1 cellular context compared by ENCODE assay signal in the genomic region with DNA sequence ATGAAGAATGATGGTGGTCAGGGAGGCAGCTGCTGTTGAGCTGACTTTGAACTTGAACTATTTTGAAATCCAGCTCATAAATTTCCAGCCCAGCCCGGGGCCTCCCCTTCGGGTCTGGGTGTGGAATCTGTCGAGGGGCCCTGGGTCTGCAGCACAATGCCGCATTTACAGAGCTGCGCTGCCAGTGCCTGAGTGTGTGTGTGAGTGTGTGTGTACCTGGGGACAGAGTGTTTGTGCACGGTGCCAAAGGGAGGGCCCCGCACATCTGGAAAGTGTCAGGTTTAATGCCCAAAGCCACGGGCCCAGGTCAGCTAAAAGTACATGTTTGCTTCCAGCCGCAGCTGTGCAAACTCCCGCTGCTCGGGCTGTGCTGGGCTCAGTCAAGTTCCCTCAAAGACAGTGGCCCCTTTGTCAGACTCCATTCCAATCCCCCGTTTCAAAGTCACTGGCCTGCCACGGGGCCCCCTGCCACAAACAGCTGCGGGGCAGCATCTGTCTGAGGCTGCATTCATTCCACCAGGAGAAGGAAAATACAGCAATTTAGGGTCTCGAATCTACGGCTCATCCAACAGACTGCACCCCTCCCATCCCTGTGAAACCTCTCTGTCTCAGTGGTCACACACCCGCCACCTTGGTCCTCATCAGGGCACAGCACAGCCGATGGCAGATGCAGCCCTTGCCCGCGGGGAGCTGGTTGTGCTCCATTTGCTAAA.
A peak's percentile ranks its signal among the peaks of the same experiment; 100 is the strongest.
TF ChIP-seq lines count a peak whose summit lies in the region.

No MANE protein-coding gene starts in this region.

TF ChIP-seq in HepG2, 621 proteins besides CTCF, POLR2A, EP300 and RAD21 (continued from another document and continues in another):
- TF ChIP-seq, protein P1, sequence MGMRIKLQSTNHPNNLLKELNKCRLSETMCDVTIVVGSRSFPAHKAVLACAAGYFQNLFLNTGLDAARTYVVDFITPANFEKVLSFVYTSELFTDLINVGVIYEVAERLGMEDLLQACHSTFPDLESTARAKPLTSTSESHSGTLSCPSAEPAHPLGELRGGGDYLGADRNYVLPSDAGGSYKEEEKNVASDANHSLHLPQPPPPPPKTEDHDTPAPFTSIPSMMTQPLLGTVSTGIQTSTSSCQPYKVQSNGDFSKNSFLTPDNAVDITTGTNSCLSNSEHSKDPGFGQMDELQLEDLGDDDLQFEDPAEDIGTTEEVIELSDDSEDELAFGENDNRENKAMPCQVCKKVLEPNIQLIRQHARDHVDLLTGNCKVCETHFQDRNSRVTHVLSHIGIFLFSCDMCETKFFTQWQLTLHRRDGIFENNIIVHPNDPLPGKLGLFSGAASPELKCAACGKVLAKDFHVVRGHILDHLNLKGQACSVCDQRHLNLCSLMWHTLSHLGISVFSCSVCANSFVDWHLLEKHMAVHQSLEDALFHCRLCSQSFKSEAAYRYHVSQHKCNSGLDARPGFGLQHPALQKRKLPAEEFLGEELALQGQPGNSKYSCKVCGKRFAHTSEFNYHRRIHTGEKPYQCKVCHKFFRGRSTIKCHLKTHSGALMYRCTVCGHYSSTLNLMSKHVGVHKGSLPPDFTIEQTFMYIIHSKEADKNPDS (CRISPR knock-in tag; IDR thresholded peaks at IDR 0.05), result no peak; the same call in 1 of the 2 replicates
- TF ChIP-seq NFYC (CRISPR knock-in tag; IDR thresholded peaks at IDR 0.05), result no peak
- peak; percentile 65 for TF ChIP-seq ZNF12 (CRISPR knock-in tag; IDR thresholded peaks at IDR 0.05)
- no peak for TF ChIP-seq NAIF1 (CRISPR knock-in tag; IDR thresholded peaks at IDR 0.05; ENCODE audit: borderline replicate concordance)
- TF ChIP-seq ZNF207 (IDR thresholded peaks at IDR 0.05; ENCODE audit: borderline replicate concordance), result no peak
- TF ChIP-seq, protein P2, sequence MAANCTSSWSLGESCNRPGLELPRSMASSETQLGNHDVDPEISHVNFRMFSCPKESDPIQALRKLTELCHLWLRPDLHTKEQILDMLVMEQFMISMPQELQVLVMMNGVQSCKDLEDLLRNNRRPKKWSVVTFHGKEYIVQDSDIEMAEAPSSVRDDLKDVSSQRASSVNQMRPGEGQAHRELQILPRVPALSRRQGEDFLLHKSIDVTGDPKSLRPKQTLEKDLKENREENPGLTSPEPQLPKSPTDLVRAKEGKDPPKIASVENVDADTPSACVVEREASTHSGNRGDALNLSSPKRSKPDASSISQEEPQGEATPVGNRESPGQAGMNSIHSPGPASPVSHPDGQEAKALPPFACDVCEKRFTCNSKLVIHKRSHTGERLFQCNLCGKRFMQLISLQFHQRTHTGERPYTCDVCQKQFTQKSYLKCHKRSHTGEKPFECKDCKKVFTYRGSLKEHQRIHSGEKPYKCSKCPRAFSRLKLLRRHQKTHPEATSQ (CRISPR knock-in tag; IDR thresholded peaks at IDR 0.05; ENCODE audit: borderline replicate concordance), result no peak
- TF ChIP-seq ZNF747 (CRISPR knock-in tag; IDR thresholded peaks at IDR 0.05; ENCODE audit: borderline replicate concordance), result no peak
- TF ChIP-seq, protein P3, sequence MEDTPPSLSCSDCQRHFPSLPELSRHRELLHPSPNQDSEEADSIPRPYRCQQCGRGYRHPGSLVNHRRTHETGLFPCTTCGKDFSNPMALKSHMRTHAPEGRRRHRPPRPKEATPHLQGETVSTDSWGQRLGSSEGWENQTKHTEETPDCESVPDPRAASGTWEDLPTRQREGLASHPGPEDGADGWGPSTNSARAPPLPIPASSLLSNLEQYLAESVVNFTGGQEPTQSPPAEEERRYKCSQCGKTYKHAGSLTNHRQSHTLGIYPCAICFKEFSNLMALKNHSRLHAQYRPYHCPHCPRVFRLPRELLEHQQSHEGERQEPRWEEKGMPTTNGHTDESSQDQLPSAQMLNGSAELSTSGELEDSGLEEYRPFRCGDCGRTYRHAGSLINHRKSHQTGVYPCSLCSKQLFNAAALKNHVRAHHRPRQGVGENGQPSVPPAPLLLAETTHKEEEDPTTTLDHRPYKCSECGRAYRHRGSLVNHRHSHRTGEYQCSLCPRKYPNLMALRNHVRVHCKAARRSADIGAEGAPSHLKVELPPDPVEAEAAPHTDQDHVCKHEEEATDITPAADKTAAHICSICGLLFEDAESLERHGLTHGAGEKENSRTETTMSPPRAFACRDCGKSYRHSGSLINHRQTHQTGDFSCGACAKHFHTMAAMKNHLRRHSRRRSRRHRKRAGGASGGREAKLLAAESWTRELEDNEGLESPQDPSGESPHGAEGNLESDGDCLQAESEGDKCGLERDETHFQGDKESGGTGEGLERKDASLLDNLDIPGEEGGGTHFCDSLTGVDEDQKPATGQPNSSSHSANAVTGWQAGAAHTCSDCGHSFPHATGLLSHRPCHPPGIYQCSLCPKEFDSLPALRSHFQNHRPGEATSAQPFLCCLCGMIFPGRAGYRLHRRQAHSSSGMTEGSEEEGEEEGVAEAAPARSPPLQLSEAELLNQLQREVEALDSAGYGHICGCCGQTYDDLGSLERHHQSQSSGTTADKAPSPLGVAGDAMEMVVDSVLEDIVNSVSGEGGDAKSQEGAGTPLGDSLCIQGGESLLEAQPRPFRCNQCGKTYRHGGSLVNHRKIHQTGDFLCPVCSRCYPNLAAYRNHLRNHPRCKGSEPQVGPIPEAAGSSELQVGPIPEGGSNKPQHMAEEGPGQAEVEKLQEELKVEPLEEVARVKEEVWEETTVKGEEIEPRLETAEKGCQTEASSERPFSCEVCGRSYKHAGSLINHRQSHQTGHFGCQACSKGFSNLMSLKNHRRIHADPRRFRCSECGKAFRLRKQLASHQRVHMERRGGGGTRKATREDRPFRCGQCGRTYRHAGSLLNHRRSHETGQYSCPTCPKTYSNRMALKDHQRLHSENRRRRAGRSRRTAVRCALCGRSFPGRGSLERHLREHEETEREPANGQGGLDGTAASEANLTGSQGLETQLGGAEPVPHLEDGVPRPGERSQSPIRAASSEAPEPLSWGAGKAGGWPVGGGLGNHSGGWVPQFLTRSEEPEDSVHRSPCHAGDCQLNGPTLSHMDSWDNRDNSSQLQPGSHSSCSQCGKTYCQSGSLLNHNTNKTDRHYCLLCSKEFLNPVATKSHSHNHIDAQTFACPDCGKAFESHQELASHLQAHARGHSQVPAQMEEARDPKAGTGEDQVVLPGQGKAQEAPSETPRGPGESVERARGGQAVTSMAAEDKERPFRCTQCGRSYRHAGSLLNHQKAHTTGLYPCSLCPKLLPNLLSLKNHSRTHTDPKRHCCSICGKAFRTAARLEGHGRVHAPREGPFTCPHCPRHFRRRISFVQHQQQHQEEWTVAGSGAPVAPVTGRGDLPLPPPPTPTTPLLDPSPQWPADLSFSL (CRISPR knock-in tag; IDR thresholded peaks at IDR 0.05), result peak; percentile 92
- no peak for TF ChIP-seq NFE2L2 (IDR thresholded peaks at IDR 0.05; ENCODE audit: low read length)
- no peak for TF ChIP-seq MTF2 (CRISPR knock-in tag; IDR thresholded peaks at IDR 0.05; ENCODE audit: borderline replicate concordance)
- TF ChIP-seq TBX3 (IDR thresholded peaks at IDR 0.05; ENCODE audit: borderline replicate concordance), result peak; percentile 75; the same call in 1 of the 2 replicates
- no peak for TF ChIP-seq ZNF263 (CRISPR knock-in tag; IDR thresholded peaks at IDR 0.05)
- TF ChIP-seq ZNF607 (CRISPR knock-in tag; IDR thresholded peaks at IDR 0.05; ENCODE audit: borderline replicate concordance), result no peak
- no peak for TF ChIP-seq U2AF2 (IDR thresholded peaks at IDR 0.05; ENCODE audit: low read depth, low read length)
- TF ChIP-seq SNAI1 (CRISPR knock-in tag; IDR thresholded peaks at IDR 0.05; ENCODE audit: borderline replicate concordance), result no peak
- no peak for TF ChIP-seq ZNF713 (CRISPR knock-in tag; IDR thresholded peaks at IDR 0.05)
- no peak; the same call in 1 of the 2 replicates for TF ChIP-seq THAP11 (CRISPR knock-in tag; IDR thresholded peaks at IDR 0.05)
- TF ChIP-seq FLYWCH1 (CRISPR knock-in tag; IDR thresholded peaks at IDR 0.05), result no peak
- TF ChIP-seq IKZF4 (CRISPR knock-in tag; IDR thresholded peaks at IDR 0.05; ENCODE audit: borderline replicate concordance, low read depth, not compliant biosample characterization), result peak; percentile 38
- TF ChIP-seq, protein P4, sequence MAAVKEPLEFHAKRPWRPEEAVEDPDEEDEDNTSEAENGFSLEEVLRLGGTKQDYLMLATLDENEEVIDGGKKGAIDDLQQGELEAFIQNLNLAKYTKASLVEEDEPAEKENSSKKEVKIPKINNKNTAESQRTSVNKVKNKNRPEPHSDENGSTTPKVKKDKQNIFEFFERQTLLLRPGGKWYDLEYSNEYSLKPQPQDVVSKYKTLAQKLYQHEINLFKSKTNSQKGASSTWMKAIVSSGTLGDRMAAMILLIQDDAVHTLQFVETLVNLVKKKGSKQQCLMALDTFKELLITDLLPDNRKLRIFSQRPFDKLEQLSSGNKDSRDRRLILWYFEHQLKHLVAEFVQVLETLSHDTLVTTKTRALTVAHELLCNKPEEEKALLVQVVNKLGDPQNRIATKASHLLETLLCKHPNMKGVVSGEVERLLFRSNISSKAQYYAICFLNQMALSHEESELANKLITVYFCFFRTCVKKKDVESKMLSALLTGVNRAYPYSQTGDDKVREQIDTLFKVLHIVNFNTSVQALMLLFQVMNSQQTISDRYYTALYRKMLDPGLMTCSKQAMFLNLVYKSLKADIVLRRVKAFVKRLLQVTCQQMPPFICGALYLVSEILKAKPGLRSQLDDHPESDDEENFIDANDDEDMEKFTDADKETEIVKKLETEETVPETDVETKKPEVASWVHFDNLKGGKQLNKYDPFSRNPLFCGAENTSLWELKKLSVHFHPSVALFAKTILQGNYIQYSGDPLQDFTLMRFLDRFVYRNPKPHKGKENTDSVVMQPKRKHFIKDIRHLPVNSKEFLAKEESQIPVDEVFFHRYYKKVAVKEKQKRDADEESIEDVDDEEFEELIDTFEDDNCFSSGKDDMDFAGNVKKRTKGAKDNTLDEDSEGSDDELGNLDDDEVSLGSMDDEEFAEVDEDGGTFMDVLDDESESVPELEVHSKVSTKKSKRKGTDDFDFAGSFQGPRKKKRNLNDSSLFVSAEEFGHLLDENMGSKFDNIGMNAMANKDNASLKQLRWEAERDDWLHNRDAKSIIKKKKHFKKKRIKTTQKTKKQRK (IDR thresholded peaks at IDR 0.05; ENCODE audit: low read length), result no peak
- TF ChIP-seq, protein P5, sequence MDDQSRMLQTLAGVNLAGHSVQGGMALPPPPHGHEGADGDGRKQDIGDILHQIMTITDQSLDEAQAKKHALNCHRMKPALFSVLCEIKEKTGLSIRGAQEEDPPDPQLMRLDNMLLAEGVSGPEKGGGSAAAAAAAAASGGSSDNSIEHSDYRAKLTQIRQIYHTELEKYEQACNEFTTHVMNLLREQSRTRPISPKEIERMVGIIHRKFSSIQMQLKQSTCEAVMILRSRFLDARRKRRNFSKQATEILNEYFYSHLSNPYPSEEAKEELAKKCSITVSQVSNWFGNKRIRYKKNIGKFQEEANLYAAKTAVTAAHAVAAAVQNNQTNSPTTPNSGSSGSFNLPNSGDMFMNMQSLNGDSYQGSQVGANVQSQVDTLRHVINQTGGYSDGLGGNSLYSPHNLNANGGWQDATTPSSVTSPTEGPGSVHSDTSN (CRISPR knock-in tag; IDR thresholded peaks at IDR 0.05; ENCODE audit: borderline replicate concordance), result no peak
- TF ChIP-seq PRMT3 (CRISPR knock-in tag; IDR thresholded peaks at IDR 0.05; ENCODE audit: borderline replicate concordance, low read depth), result no peak
- no peak for TF ChIP-seq NBN (conservative IDR thresholded peaks at IDR 0.05)
- TF ChIP-seq, protein P6, sequence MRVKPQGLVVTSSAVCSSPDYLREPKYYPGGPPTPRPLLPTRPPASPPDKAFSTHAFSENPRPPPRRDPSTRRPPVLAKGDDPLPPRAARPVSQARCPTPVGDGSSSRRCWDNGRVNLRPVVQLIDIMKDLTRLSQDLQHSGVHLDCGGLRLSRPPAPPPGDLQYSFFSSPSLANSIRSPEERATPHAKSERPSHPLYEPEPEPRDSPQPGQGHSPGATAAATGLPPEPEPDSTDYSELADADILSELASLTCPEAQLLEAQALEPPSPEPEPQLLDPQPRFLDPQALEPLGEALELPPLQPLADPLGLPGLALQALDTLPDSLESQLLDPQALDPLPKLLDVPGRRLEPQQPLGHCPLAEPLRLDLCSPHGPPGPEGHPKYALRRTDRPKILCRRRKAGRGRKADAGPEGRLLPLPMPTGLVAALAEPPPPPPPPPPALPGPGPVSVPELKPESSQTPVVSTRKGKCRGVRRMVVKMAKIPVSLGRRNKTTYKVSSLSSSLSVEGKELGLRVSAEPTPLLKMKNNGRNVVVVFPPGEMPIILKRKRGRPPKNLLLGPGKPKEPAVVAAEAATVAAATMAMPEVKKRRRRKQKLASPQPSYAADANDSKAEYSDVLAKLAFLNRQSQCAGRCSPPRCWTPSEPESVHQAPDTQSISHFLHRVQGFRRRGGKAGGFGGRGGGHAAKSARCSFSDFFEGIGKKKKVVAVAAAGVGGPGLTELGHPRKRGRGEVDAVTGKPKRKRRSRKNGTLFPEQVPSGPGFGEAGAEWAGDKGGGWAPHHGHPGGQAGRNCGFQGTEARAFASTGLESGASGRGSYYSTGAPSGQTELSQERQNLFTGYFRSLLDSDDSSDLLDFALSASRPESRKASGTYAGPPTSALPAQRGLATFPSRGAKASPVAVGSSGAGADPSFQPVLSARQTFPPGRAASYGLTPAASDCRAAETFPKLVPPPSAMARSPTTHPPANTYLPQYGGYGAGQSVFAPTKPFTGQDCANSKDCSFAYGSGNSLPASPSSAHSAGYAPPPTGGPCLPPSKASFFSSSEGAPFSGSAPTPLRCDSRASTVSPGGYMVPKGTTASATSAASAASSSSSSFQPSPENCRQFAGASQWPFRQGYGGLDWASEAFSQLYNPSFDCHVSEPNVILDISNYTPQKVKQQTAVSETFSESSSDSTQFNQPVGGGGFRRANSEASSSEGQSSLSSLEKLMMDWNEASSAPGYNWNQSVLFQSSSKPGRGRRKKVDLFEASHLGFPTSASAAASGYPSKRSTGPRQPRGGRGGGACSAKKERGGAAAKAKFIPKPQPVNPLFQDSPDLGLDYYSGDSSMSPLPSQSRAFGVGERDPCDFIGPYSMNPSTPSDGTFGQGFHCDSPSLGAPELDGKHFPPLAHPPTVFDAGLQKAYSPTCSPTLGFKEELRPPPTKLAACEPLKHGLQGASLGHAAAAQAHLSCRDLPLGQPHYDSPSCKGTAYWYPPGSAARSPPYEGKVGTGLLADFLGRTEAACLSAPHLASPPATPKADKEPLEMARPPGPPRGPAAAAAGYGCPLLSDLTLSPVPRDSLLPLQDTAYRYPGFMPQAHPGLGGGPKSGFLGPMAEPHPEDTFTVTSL (CRISPR knock-in tag; IDR thresholded peaks at IDR 0.05; ENCODE audit: borderline replicate concordance), result no peak
- peak; percentile 52; the same call in 1 of the 2 replicates for TF ChIP-seq ZNF264 (CRISPR knock-in tag; IDR thresholded peaks at IDR 0.05)
- no peak for TF ChIP-seq MTA3 (CRISPR knock-in tag; IDR thresholded peaks at IDR 0.05)
- no peak for TF ChIP-seq ZNF552 (CRISPR knock-in tag; IDR thresholded peaks at IDR 0.05; ENCODE audit: borderline replicate concordance)
- TF ChIP-seq, protein P7, sequence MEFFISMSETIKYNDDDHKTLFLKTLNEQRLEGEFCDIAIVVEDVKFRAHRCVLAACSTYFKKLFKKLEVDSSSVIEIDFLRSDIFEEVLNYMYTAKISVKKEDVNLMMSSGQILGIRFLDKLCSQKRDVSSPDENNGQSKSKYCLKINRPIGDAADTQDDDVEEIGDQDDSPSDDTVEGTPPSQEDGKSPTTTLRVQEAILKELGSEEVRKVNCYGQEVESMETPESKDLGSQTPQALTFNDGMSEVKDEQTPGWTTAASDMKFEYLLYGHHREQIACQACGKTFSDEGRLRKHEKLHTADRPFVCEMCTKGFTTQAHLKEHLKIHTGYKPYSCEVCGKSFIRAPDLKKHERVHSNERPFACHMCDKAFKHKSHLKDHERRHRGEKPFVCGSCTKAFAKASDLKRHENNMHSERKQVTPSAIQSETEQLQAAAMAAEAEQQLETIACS (CRISPR knock-in tag; IDR thresholded peaks at IDR 0.05), result no peak
